31 cellular contexts compared by ENCODE assay signal in the genomic region with DNA sequence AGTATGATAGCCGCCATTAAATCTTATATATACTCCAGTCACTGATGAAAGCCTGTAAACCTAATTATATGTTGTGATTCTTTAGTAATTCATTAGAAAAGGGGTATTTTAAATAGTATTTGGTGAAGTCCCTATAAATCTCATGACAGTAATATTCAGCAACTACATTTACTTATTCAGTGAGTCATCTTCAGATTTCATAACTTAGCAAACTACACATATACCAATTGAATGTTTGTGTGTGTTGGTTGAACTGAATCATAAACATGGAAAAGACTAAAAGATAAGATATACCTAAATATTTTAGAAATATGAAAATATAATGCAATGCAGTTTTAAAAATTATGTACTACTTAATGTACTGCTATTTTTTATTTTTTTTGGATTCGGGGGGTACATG.
"Had no signal": no experiment of that assay in that cellular context is flagged by ENCODE, and none has a peak within 500 bp of the region (broad histone marks: within the 10 kb centered on the region; RNA-seq: fewer than 3 reads in every experiment).

No MANE protein-coding gene starts in this region.

- H3K4me3 ChIP-seq: esophagus squamous epithelium, gastroesophageal sphincter, ovary, skin epidermis, thoracic aorta, uterus had no signal

- H3K27ac Mint-ChIP-seq: activated CD4-positive, alpha-beta T cell treated with anti-CD3 and anti-CD28 coated beads for 36 hours; activated CD8-positive, alpha-beta T cell treated with anti-CD3 and anti-CD28 coated beads, Interleukin-2, amount 10 ng/mL, durations not matched to agents 7 days and 5 days; activated naive CD8-positive, alpha-beta T cell; activated T-cell treated with anti-CD3 and anti-CD28 coated beads, Interleukin-2, amount 50 U/mL, for 72 hours; dendritic cell treated with granulocyte-macrophage colony-stimulating factor and Interleukin-4, amounts not matched to agents 40 ng/mL and 50 ng/mL, for 4 days; naive thymus-derived CD4-positive, alpha-beta T cell; progenitor cell of endocrine pancreas; stimulated activated effector memory CD8-positive, alpha-beta T cell treated with anti-CD3 and anti-CD28 coated beads, Interleukin-12 subunit alpha, Interleukin-12 subunit beta, amount 100 ng/mL, for 72 hours; stimulated activated naive CD8-positive, alpha-beta T cell treated with anti-CD3 and anti-CD28 coated beads, Interleukin-15, Interleukin-2, amounts not matched to agents 100 ng/mL and 50 ng/mL, for 24 hours had no signal

- H3K4me3 Mint-ChIP-seq: activated CD4-positive, alpha-beta T cell treated with anti-CD3 and anti-CD28 coated beads for 36 hours; activated CD8-positive, alpha-beta T cell treated with anti-CD3 and anti-CD28 coated beads, Interleukin-2, amount 10 ng/mL, durations not matched to agents 7 days and 5 days; activated naive CD8-positive, alpha-beta T cell; activated T-cell treated with anti-CD3 and anti-CD28 coated beads, Interleukin-2, amount 50 U/mL, for 72 hours; dendritic cell treated with granulocyte-macrophage colony-stimulating factor and Interleukin-4, amounts not matched to agents 40 ng/mL and 50 ng/mL, for 4 days; naive thymus-derived CD4-positive, alpha-beta T cell; stimulated activated effector memory CD8-positive, alpha-beta T cell treated with anti-CD3 and anti-CD28 coated beads, Interleukin-12 subunit alpha, Interleukin-12 subunit beta, amount 100 ng/mL, for 72 hours; stimulated activated naive CD8-positive, alpha-beta T cell treated with anti-CD3 and anti-CD28 coated beads, Interleukin-15, Interleukin-2, amounts not matched to agents 100 ng/mL and 50 ng/mL, for 24 hours had no signal

- ATAC-seq: activated CD4-positive, alpha-beta T cell treated with anti-CD3 and anti-CD28 coated beads for 36 hours; activated CD8-positive, alpha-beta T cell treated with anti-CD3 and anti-CD28 coated beads, Interleukin-2, amount 10 ng/mL, durations not matched to agents 7 days and 5 days; activated T-cell treated with anti-CD3 and anti-CD28 coated beads, Interleukin-2, amount 50 U/mL, for 72 hours; gastroesophageal sphincter; left colon; naive thymus-derived CD4-positive, alpha-beta T cell; sciatic nerve; stimulated activated effector memory CD8-positive, alpha-beta T cell treated with anti-CD3 and anti-CD28 coated beads, Interleukin-12 subunit alpha, Interleukin-12 subunit beta, amount 100 ng/mL, for 72 hours had no signal

- H3K9me3 Mint-ChIP-seq: dendritic cell treated with granulocyte-macrophage colony-stimulating factor and Interleukin-4, amounts not matched to agents 40 ng/mL and 50 ng/mL, for 4 days had no signal

- DNase-seq: activated CD4-positive, alpha-beta T cell treated with anti-CD3 and anti-CD28 coated beads for 36 hours; activated CD4-positive, CD25-positive, alpha-beta regulatory T cell; activated CD8-positive, alpha-beta T cell treated with anti-CD3 and anti-CD28 coated beads, Interleukin-2, amount 10 ng/mL, durations not matched to agents 7 days and 5 days; activated naive CD4-positive, alpha-beta T cell; activated T-cell treated with anti-CD3 and anti-CD28 coated beads for 4 hours; activated T-cell treated with anti-CD3 and anti-CD28 coated beads, Interleukin-2, amount 50 U/mL, for 72 hours; amniotic stem cell; brain microvascular endothelial cell; central memory CD4-positive, alpha-beta T cell; esophagus squamous epithelium; head of caudate nucleus; hippocampal formation; kidney; left colon; midbrain; naive thymus-derived CD4-positive, alpha-beta T cell; ovary; retina; stimulated activated CD4-positive, alpha-beta T cell treated with anti-CD3 and anti-CD28 coated beads, Interleukin-12 subunit alpha, Interleukin-12 subunit beta, amount 100 ng/mL, for 4 hours; stimulated activated CD4-positive, alpha-beta T cell treated with anti-CD3 and anti-CD28 coated beads, Interleukin-4, amount 100 ng/mL, for 1 hour; trophoblast cell; uterus had no signal

- H3K27me3 Mint-ChIP-seq: activated CD4-positive, alpha-beta T cell treated with anti-CD3 and anti-CD28 coated beads for 36 hours; activated naive CD8-positive, alpha-beta T cell; dendritic cell treated with granulocyte-macrophage colony-stimulating factor and Interleukin-4, amounts not matched to agents 40 ng/mL and 50 ng/mL, for 4 days; naive thymus-derived CD4-positive, alpha-beta T cell; progenitor cell of endocrine pancreas; stimulated activated naive CD8-positive, alpha-beta T cell treated with anti-CD3 and anti-CD28 coated beads, Interleukin-15, Interleukin-2, amounts not matched to agents 100 ng/mL and 50 ng/mL, for 24 hours had no signal

- H3K4me1 Mint-ChIP-seq: activated CD4-positive, alpha-beta T cell treated with anti-CD3 and anti-CD28 coated beads for 36 hours; naive thymus-derived CD4-positive, alpha-beta T cell; stimulated activated effector memory CD8-positive, alpha-beta T cell treated with anti-CD3 and anti-CD28 coated beads, Interleukin-12 subunit alpha, Interleukin-12 subunit beta, amount 100 ng/mL, for 72 hours had no signal

- H3K36me3 Mint-ChIP-seq: activated naive CD8-positive, alpha-beta T cell; naive thymus-derived CD4-positive, alpha-beta T cell; stimulated activated effector memory CD8-positive, alpha-beta T cell treated with anti-CD3 and anti-CD28 coated beads, Interleukin-12 subunit alpha, Interleukin-12 subunit beta, amount 100 ng/mL, for 72 hours had no signal
